Comparison of ENCODE assay signal across 9 cellular contexts in the genomic region with DNA sequence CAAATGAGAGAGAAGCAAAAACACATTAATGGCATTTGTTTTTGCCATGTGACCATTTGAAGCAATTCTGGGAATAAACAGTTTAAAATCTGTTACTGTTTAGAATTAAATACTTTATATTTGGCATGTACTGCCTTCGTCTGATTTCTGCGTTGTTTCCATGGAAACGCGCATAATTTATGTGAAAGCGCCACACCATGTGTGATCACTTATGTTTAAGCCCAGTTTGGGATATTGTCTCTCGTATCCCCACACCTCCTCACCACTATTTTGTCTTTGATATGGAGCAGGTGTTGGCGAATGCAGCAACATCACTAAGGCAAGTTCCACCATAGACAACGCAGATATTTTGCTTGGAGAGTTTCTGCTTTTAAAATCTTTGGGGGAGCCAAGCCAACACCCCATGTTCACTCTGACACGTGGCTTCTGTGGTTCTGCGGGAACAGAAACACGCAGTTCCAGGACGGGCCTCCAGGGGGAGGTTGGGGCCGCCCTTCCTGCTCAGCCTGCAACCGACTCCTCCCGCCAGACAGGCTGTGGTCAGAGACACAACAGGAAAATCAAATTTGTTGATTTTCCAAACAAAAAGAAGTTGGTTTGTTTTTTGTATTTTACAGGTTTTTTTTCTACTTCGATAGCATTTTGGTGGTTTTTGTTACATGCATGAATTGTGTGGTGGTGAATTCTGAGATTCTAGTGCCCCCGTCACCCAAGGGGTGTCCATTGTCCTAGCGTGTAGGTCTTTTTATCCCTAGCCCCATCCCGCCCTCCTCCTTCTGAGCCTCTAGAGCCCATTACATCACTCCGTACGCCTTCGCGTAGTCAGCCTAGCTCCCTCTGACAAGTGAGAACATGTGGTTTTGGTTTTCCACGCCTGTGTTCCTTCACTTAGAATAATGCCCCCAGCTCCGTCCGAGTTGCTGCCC.
DNase-seq lines count a peak whose midpoint lies in the region; ATAC-seq and TF ChIP-seq lines count a peak whose summit lies in the region.
"Had no signal": no experiment of that assay in that cellular context is flagged by ENCODE, and none has a peak within 500 bp of the region (broad histone marks: within the 10 kb centered on the region; RNA-seq: fewer than 3 reads in every experiment).

No MANE protein-coding gene starts in this region.

- H3K4me1 ChIP-seq in CD4-positive, alpha-beta memory T cell (ENCODE audit: insufficient read depth, low read length) = peaks cover 56% of the 10 kb centered on the region
- H3K4me1 ChIP-seq in body of pancreas = no peaks in the 10 kb centered on the region

- POLR2A ChIA-PET in CD4-positive, alpha-beta memory T cell (lab: Charles Lee; ENCODE audit: partially characterized antibody) = no interaction called here

- 34 to 39% methylated on average over 26 of the region's 26 CpGs for WGBS in body of pancreas, 2 donors

- no peak overlapping the region for H3K4me3 ChIP-seq in CD4-positive, alpha-beta memory T cell (ENCODE audit: low read length in 2 of 2)
- H3K4me3 ChIP-seq in body of pancreas = no peak overlapping the region

- H3K36me3 ChIP-seq in CD4-positive, alpha-beta memory T cell (ENCODE audit: insufficient read depth, low read length) = no peaks in the 10 kb centered on the region
- no peaks in the 10 kb centered on the region for H3K36me3 ChIP-seq in body of pancreas (replicated peaks in 1 of 2; ENCODE audit: insufficient read depth in 1 of 2, low read depth in 2 of 2)

- H3K4me3 Mint-ChIP-seq in CD4-positive, alpha-beta memory T cell = peak overlapping the region in 7 of 8 donors; percentile 25 to 74 (median 44)
- H3K4me3 Mint-ChIP-seq: activated naive CD4-positive, alpha-beta T cell treated with anti-CD3 and anti-CD28 coated beads, Interleukin-2, amount 50 U/mL, for 24 hours had no signal

- H3K27ac ChIP-seq in CD4-positive, alpha-beta memory T cell (ENCODE audit: low read depth, low read length) = no peak overlapping the region
- H3K27ac ChIP-seq in body of pancreas = no peak overlapping the region

- peaks cover 0 to 3% of the 10 kb centered on the region in 2 donors for H3K36me3 Mint-ChIP-seq in CD4-positive, alpha-beta memory T cell
- H3K36me3 Mint-ChIP-seq: activated naive CD4-positive, alpha-beta T cell treated with anti-CD3 and anti-CD28 coated beads, Interleukin-2, amount 50 U/mL, for 24 hours had no signal

- intact Hi-C loops in CD4-positive, alpha-beta memory T cell (cut with micrococcal nuclease) = loop anchor here (1.0 to 10.0 kb wide), 3 partner anchors 74 to 102 kb away; a partner anchor contains a TSS
- intact Hi-C loops in body of pancreas (cut with DNase I) = no loop called here

- no peaks in the 10 kb centered on the region for H3K27me3 Mint-ChIP-seq in CD4-positive, alpha-beta memory T cell
- H3K27me3 Mint-ChIP-seq: activated naive CD4-positive, alpha-beta T cell treated with anti-CD3 and anti-CD28 coated beads, Interleukin-2, amount 50 U/mL, for 24 hours had no signal

- H3K27me3 ChIP-seq in CD4-positive, alpha-beta memory T cell (ENCODE audit: insufficient read depth, low read length) = no peaks in the 10 kb centered on the region
- H3K27me3 ChIP-seq in body of pancreas = no peaks in the 10 kb centered on the region

- no peak for TF ChIP-seq POLR2A in body of pancreas (IDR thresholded peaks at IDR 0.05)

- ATAC-seq in body of pancreas (peak; percentile 71), HG03469 (IDR thresholded peaks at IDR 0.05; ENCODE audit: unreplicated experiment) (no peak)

- CTCF ChIA-PET in CD4-positive, alpha-beta memory T cell (lab: Charles Lee; ENCODE audit: partially characterized antibody) = interaction anchor here (1.3 kb wide), 1 partner anchor 102 kb away, joined by 3 read pairs; a partner anchor contains a TSS

- no peaks in the 10 kb centered on the region for H3K9me3 Mint-ChIP-seq in CD4-positive, alpha-beta memory T cell
- H3K9me3 Mint-ChIP-seq: activated naive CD4-positive, alpha-beta T cell treated with anti-CD3 and anti-CD28 coated beads, Interleukin-2, amount 50 U/mL, for 24 hours had no signal

- DNase-seq in CD4-positive, alpha-beta memory T cell = peak in 4 of 5 donors; percentile 41 to 62 (median 50)
- DNase-seq in HCEC 1CT (peak; percentile 48), T-helper 2 cell (peak in 4 of 5 experiments; percentile 22 to 66 (median 47)), body of pancreas (peak; percentile 47 to 58 (median 52)), iPS-NIHi11 (ENCODE audit: low spot score) (peak; percentile 83), NCI-H2227 (lab: John Stamatoyannopoulos, UW; ENCODE audit: unreplicated experiment) (no peak)
- DNase-seq in stimulated activated CD4-positive, alpha-beta T cell treated with anti-CD3 and anti-CD28 coated beads, Interleukin-12 subunit alpha, Interleukin-12 subunit beta, amount 100 ng/mL, for 4 hours = peak; percentile 57

- TF ChIP-seq CTCF in body of pancreas (IDR thresholded peaks at IDR 0.05) = peak in 6 of 7 experiments; percentile 55 to 64 (median 59)

- H3K4me1 Mint-ChIP-seq in CD4-positive, alpha-beta memory T cell = peaks cover 38 to 59% (median 54%) of the 10 kb centered on the region in 4 donors

- peak overlapping the region in 5 of 7 donors; percentile 52 to 72 (median 61) for H3K27ac Mint-ChIP-seq in CD4-positive, alpha-beta memory T cell
- H3K27ac Mint-ChIP-seq: activated naive CD4-positive, alpha-beta T cell treated with anti-CD3 and anti-CD28 coated beads, Interleukin-2, amount 50 U/mL, for 24 hours had no signal

- no peaks in the 10 kb centered on the region for H3K9me3 ChIP-seq in CD4-positive, alpha-beta memory T cell (ENCODE audit: control insufficient read depth in 1 of 2, low read length in 2 of 2)
- no peaks in the 10 kb centered on the region for H3K9me3 ChIP-seq in body of pancreas
